Comparison of ENCODE assay signal across 8 cellular contexts in genomic region chr19:15379083-15379995, GRCh38. TPM values are rescaled to one million over a fixed set of nuclear protein-coding genes. Genes with fewer than 3 reads are reported as not detected.
DNase-seq lines count a peak whose midpoint lies in the region; TF ChIP-seq lines count a peak whose summit lies in the region.

Gene AKAP8, minus strand, starts transcription at chr19:15379787. Its CDS starts 56 bp downstream, at chr19:15379731.

- peaks cover 11% of the 10 kb centered on the region; the same call in 1 of the 2 replicates for H3K36me3 Mint-ChIP-seq in HFFc6 (ENCODE audit: low read depth)

- no peaks in the 10 kb centered on the region for H3K27me3 ChIP-seq in neuron (ENCODE audit: insufficient read depth, low read length)

- no peak for TF ChIP-seq CTCF in HFFc6 (IDR thresholded peaks at IDR 0.05)

- peaks cover 37% of the 10 kb centered on the region for H3K4me1 Mint-ChIP-seq in HFFc6 (ENCODE audit: low read depth)

- peak; percentile 96 for DNase-seq in GM04504 (ENCODE audit: low read depth)
- peak; percentile 98 for DNase-seq in HFFc6
- DNase-seq in NAMALWA (ENCODE audit: low spot score): peak; percentile 98
- peak; percentile 96 for DNase-seq in SK-MEL-5 (ENCODE audit: low read depth, low spot score)
- DNase-seq in activated naive CD4-positive, alpha-beta T cell treated with Interleukin-2 at 50 U/mL for 16 hours: peak; percentile 98
- peak; percentile 96 for DNase-seq in foreskin melanocyte
- peak; percentile 96 for DNase-seq in stromal cell of bone marrow (ENCODE audit: low read depth)

- H2AFZ ChIP-seq in neuron (ENCODE audit: low read depth, low read length): peak within 1 kb of the TSS; percentile 9

- no peaks in the 10 kb centered on the region for H3K9me3 ChIP-seq in neuron (ENCODE audit: low read length)

- peak within 1 kb of the TSS; percentile 93 for H3K4me3 Mint-ChIP-seq in HFFc6

- in situ Hi-C loops in SK-MEL-5 (cut with HindIII; ENCODE audit: low pct_unique_long_range_greater_than_20kb, low sequenced_read_pairs): no loop called here

- peaks cover 12% of the 10 kb centered on the region for H3K4me1 ChIP-seq in neuron (ENCODE audit: insufficient read depth, low read length)

- H3K27ac Mint-ChIP-seq in HFFc6: peak within 1 kb of the TSS; percentile 97

- H3K4me3 ChIP-seq in neuron (ENCODE audit: low read length): peak within 1 kb of the TSS; percentile 96

- H3K9me3 Mint-ChIP-seq in HFFc6: no peaks in the 10 kb centered on the region

- H3K27me3 Mint-ChIP-seq in HFFc6 (ENCODE audit: insufficient read depth): peaks cover 16% of the 10 kb centered on the region

- peaks cover 14% of the 10 kb centered on the region for H3K36me3 ChIP-seq in neuron (ENCODE audit: insufficient read depth, low read length)

RNA-seq across cellular contexts. Expression of gene AKAP8, which starts in this region (rescaled TPM):
- total RNA-seq in HFFc6 (2021; fragmentation: NEBNext Ultra II Directional; extraction: Animal tissue kit (Norgen Biotek cat#: 25700)): 10 to 100 TPM; 22.8 to 31.2 (median 29.6) TPM
- 11.5 and 11.9 TPM in 2 replicates for total RNA-seq in SK-MEL-5 (2014; rRNA removed; shearing (Covaris generic))
- 11.7 and 20.3 TPM in 2 replicates for polyA plus RNA-seq in SK-MEL-5 (2015; cell fraction: cytosol; rRNA removed)
- polyA plus RNA-seq in SK-MEL-5 (2015; cell fraction: nucleus; rRNA removed): 32.0 and 44.1 TPM in 2 replicates

Comparison
In these comparisons a context has a peak if more than half of its experiments do, and no peak if none do; other contexts are left out.
1. Peak in every context shown above with its lines: DNase-seq and H3K4me3 ChIP-seq.